24 cellular contexts compared by ENCODE assay signal in the genomic region with DNA sequence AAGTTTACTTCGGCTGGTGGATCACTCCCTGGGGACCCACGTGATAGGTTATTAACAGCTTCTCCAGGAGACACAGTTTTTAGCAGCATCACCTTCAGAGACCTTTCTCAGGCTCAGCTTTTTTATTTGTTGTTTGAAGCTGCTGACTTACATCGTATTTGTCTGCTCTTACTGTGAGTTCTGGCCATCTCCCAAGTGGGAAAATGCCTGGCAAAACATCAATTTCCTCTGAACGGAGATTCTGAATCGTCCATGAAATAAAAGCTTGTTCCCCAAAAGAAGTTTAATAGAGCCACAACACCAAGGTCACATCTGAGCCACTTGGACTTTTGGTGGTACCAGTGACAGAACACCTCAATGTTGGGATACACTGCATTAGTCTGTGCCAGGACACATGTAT.
"Had no signal": no experiment of that assay in that cellular context is flagged by ENCODE, and none has a peak within 500 bp of the region (broad histone marks: within the 10 kb centered on the region; RNA-seq: fewer than 3 reads in every experiment).

No MANE protein-coding gene starts in this region.

- DNase-seq: activated B cell treated with CpG ODN at 0.5 μM for 24 hours; activated CD4-positive, alpha-beta memory T cell treated with anti-CD3 and anti-CD28 coated beads, Interleukin-2, amount 10 ng/mL, durations not matched to agents 7 days and 5 days; activated CD4-positive, alpha-beta T cell treated with anti-CD3 and anti-CD28 coated beads for 1 hour; activated CD4-positive, alpha-beta T cell treated with anti-CD3 and anti-CD28 coated beads, Interleukin-2, amount 10 ng/mL, durations not matched to agents 24 days and 14 days; activated gamma-delta T cell treated with Interleukin-2 at 50 U/mL for 16 hours; activated naive CD4-positive, alpha-beta T cell treated with anti-CD3 and anti-CD28 coated beads, Interleukin-2, amount 50 U/mL, for 16 hours; activated naive CD8-positive, alpha-beta T cell treated with anti-CD3 and anti-CD28 coated beads, Interleukin-2, amount 10 ng/mL, durations not matched to agents 7 days and 5 days; activated T-cell treated with anti-CD3 and anti-CD28 coated beads, Interleukin-2, amount 50 U/mL, for 72 hours; anterior cingulate cortex; caudate nucleus; Karpas-422; NCI-H1105 treated with DMSO at 0.1 percent for 48 hours; NCI-H1436 treated with DMSO at 0.1 percent for 48 hours; NCI-H187; NCI-H2081; NCI-H510A treated with DMSO at 0.1 percent for 48 hours; NCI-H69; PC-3; SHP77 treated with DMSO at 0.1 percent for 48 hours; T-helper 17 cell; T-helper 9 cell had no signal

- ATAC-seq: activated T-cell treated with anti-CD3 and anti-CD28 coated beads, Interleukin-2, amount 50 U/mL, for 72 hours; K562; PC-3; T-helper 17 cell had no signal

- H3K4me3 ChIP-seq: adrenal gland, breast epithelium, K562 had no signal
